Comparison of ENCODE assay signal across 22 cellular contexts in the genomic region with DNA sequence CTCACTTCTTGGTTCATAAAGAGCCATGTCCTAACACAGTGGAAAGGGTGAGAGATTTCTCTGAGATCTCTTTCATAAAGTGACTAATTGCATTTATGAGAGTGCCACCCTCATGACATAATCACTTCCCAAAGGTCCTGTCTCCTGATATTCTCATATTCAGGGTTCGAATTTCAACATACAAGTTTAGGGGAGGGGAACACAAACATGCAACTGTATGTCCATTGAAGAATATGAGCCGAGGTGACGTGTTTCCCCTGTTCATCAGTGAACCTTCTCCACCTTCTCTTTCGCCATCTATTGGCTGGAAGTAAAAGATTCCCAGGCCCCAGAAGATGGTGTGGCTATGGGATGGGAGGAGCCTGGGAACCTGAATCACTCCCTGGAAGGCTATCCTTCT.
DNase-seq lines count a peak whose midpoint lies in the region; ATAC-seq, FAIRE-seq and TF ChIP-seq lines count a peak whose summit lies in the region.
"Had no signal": no experiment of that assay in that cellular context is flagged by ENCODE, and none has a peak within 500 bp of the region (broad histone marks: within the 10 kb centered on the region; RNA-seq: fewer than 3 reads in every experiment).

No MANE protein-coding gene starts in this region.

- H2AK5ac ChIP-seq in H1 (ENCODE audit: low read depth, low read length) = no peak overlapping the region

- peak; percentile 25 to 32; a peak in 2 of 4 replicates for TF ChIP-seq RAD21 in H1 (IDR thresholded peaks at IDR 0.05 in 1 of 2, conservative IDR thresholded peaks at IDR 0.05 in 1 of 2; ENCODE audit: low read depth in 2 of 2, low read length in 2 of 2)

- no peak overlapping the region for H3K23ac ChIP-seq in H1 (ENCODE audit: insufficient read length)

- H3K79me2 ChIP-seq in H1 (ENCODE audit: control insufficient read depth in 1 of 2, insufficient read depth in 2 of 2, low read length in 2 of 2) = no peaks in the 10 kb centered on the region

- DNase-seq in EH (ENCODE audit: low read depth) = peak; percentile 19
- peak; percentile 54 for DNase-seq in NCI-H69 (lab: John Stamatoyannopoulos, UW)
- DNase-seq in H1 (ENCODE audit: low read depth in 1 of 2, low spot score in 2 of 2) = no peak
- no peak for DNase-seq in psoas muscle
- no peak for DNase-seq in stimulated activated naive CD4-positive, alpha-beta T cell (lab: John Stamatoyannopoulos, UW)
- no peak for DNase-seq in ACHN
- DNase-seq: activated CD4-positive, alpha-beta T cell treated with anti-CD3 and anti-CD28 coated beads for 4 hours; activated CD8-positive, alpha-beta memory T cell treated with anti-CD3 and anti-CD28 coated beads, Interleukin-2, amount 10 ng/mL, durations not matched to agents 7 days and 5 days; activated naive CD8-positive, alpha-beta T cell treated with anti-CD3 and anti-CD28 coated beads, Interleukin-2, amount 50 U/mL, for 24 hours; CD8-positive, alpha-beta T cell; erythroblast; NCI-H1436 treated with DMSO at 0.1 percent for 48 hours; NCI-H446; retina; SK-N-SH; stimulated activated naive B cell treated with anti-CD40 and anti-IgM and Interleukin-4, amounts not matched to agents 10 μg/mL and 1 μg/mL and 100 μg/mL, for 72 hours; transverse colon had no signal

- H2AFZ ChIP-seq in H1 (ENCODE audit: low read length) = no peak overlapping the region

- H4K5ac ChIP-seq in H1 (ENCODE audit: insufficient read length, low read depth, low read length) = no peak overlapping the region

- H3K56ac ChIP-seq in H1 (replicated peaks; ENCODE audit: insufficient read length, low read depth, low read length) = no peak overlapping the region

- TF ChIP-seq POLR2A in H1 (IDR thresholded peaks at IDR 0.05; ENCODE audit: control extremely low read depth in 1 of 2, low read depth in 2 of 2, low read length in 2 of 2) = no peak

- H4K20me1 ChIP-seq in H1 (replicated peaks in 1 of 2; ENCODE audit: control insufficient read depth in 1 of 2, insufficient read depth in 2 of 2, low read length in 2 of 2) = no peaks in the 10 kb centered on the region

- no peak overlapping the region for H2BK15ac ChIP-seq in H1 (ENCODE audit: low read length)

- no peak overlapping the region for H3K27ac ChIP-seq in 22Rv1
- H3K27ac ChIP-seq in H1 (ENCODE audit: low read depth, low read length) = no peak overlapping the region
- no peak overlapping the region for H3K27ac ChIP-seq in psoas muscle
- H3K27ac ChIP-seq: breast epithelium, neutrophil, transverse colon had no signal

- H3K9me3 ChIP-seq in H1 (ENCODE audit: insufficient read depth in 2 of 2, low read depth in 1 of 2, low read length in 1 of 2) = no peaks in the 10 kb centered on the region
- no peaks in the 10 kb centered on the region for H3K9me3 ChIP-seq in psoas muscle
- H3K9me3 ChIP-seq: breast epithelium, neutrophil, SK-N-SH, transverse colon had no signal

- TF ChIP-seq EP300 in H1 (IDR thresholded peaks at IDR 0.05; ENCODE audit: borderline replicate concordance in 1 of 2, low read depth in 2 of 2, low read length in 2 of 2) = no peak

- TF ChIP-seq CTCF in 22Rv1 (IDR thresholded peaks at IDR 0.05) = peak; percentile 34
- TF ChIP-seq CTCF in H1 (IDR thresholded peaks at IDR 0.05; ENCODE audit: control extremely low read depth in 1 of 3, insufficient read depth in 1 of 3, low read depth in 1 of 3, low read length in 3 of 3) = peak in 1 of 3 experiments; percentile 30; a peak in 2 of 4 replicates
- TF ChIP-seq CTCF in psoas muscle (IDR thresholded peaks at IDR 0.05) = no peak

- no peak for FAIRE-seq in H1 (lab: Jason Lieb, UNC)

- intact Hi-C loops in psoas muscle (cut with DNase I) = no loop called here

- in situ Hi-C loops in ACHN (cut with HindIII; ENCODE audit: low pct_ligation_motif_present, low pct_unique_long_range_greater_than_20kb, low sequenced_read_pairs) = no loop called here

- H2BK20ac ChIP-seq in H1 (ENCODE audit: low read length) = no peak overlapping the region

- H2BK12ac ChIP-seq in H1 (ENCODE audit: low read depth, low read length) = no peak overlapping the region

- H4K91ac ChIP-seq in H1 (replicated peaks; ENCODE audit: insufficient read length, low read length) = no peak overlapping the region

- POLR2A ChIA-PET in H1 (lab: Charles Lee; ENCODE audit: partially characterized antibody) = no interaction called here

- H3K4me1 ChIP-seq in H1 (replicated peaks in 1 of 4; ENCODE audit: control insufficient read depth in 3 of 4, insufficient read depth in 4 of 4, low read length in 3 of 4) = no peaks in the 10 kb centered on the region
- H3K4me1 ChIP-seq in psoas muscle = peaks cover 22% of the 10 kb centered on the region
- H3K4me1 ChIP-seq: breast epithelium had no signal

- H3K14ac ChIP-seq in H1 (ENCODE audit: insufficient read length) = no peak overlapping the region

- no peak overlapping the region for H2BK5ac ChIP-seq in H1 (ENCODE audit: low read depth, low read length)

- CTCF ChIA-PET in H1 (lab: Charles Lee; ENCODE audit: partially characterized antibody) = no interaction called here

- H3K23me2 ChIP-seq in H1 (ENCODE audit: low read depth, low read length) = no peaks in the 10 kb centered on the region

- H3K18ac ChIP-seq in H1 (ENCODE audit: extremely low read depth, low read length) = no peak overlapping the region

- no peak overlapping the region for H3K4me2 ChIP-seq in H1 (ENCODE audit: insufficient read depth in 1 of 2, low read depth in 2 of 2, low read length in 2 of 2)
- H3K4me2 ChIP-seq: SK-N-SH had no signal

- no peak overlapping the region for H2BK120ac ChIP-seq in H1 (replicated peaks; ENCODE audit: low read depth, low read length)

- H4K8ac ChIP-seq in H1 (ENCODE audit: extremely low read depth, insufficient read depth, low read length) = no peak overlapping the region

- no peaks in the 10 kb centered on the region for H3K27me3 ChIP-seq in H1 (replicated peaks in 1 of 4; ENCODE audit: control insufficient read depth in 3 of 4, extremely low read depth in 1 of 4, insufficient read depth in 3 of 4, low read length in 3 of 4)
- H3K27me3 ChIP-seq in psoas muscle (ENCODE audit: insufficient read depth in 3 of 3, low read length in 2 of 3) = no peaks in the 10 kb centered on the region
- H3K27me3 ChIP-seq: breast epithelium, neutrophil, transverse colon had no signal

- H3K9ac ChIP-seq in H1 (replicated peaks in 1 of 4; ENCODE audit: extremely low read depth in 1 of 4, low read depth in 3 of 4, low read length in 3 of 4) = no peak overlapping the region
- H3K9ac ChIP-seq: SK-N-SH had no signal

- H3K36me3 ChIP-seq in H1 (ENCODE audit: control insufficient read depth in 2 of 4, insufficient read depth in 4 of 4, low read length in 3 of 4) = no peaks in the 10 kb centered on the region
- H3K36me3 ChIP-seq in psoas muscle (ENCODE audit: insufficient read depth in 1 of 2, low read depth in 1 of 2) = no peaks in the 10 kb centered on the region
- H3K36me3 ChIP-seq: breast epithelium, neutrophil, transverse colon had no signal

- no peak overlapping the region for H3K4ac ChIP-seq in H1 (replicated peaks; ENCODE audit: insufficient read length, low read depth, low read length)

- H3K4me3 ChIP-seq in H1 (ENCODE audit: extremely low read depth in 1 of 4, insufficient read depth in 2 of 4, low read depth in 3 of 4, low read length in 4 of 4) (no peak overlapping the region), psoas muscle (no peak overlapping the region)
- H3K4me3 ChIP-seq: breast epithelium, transverse colon had no signal

- ATAC-seq in psoas muscle (no peak), HG02973 (IDR thresholded peaks at IDR 0.05; ENCODE audit: unreplicated experiment) (no peak)
- ATAC-seq: activated CD8-positive, alpha-beta memory T cell treated with anti-CD3 and anti-CD28 coated beads, Interleukin-2, amount 10 ng/mL, durations not matched to agents 7 days and 5 days; activated naive CD8-positive, alpha-beta T cell treated with anti-CD3 and anti-CD28 coated beads, Interleukin-2, amount 50 U/mL, for 24 hours; CD8-positive, alpha-beta T cell; left ventricle myocardium superior; stimulated activated naive B cell treated with anti-CD40 and anti-IgM and Interleukin-4, amounts not matched to agents 10 μg/mL and 1 μg/mL and 100 μg/mL, for 72 hours had no signal

- H3K79me1 ChIP-seq in H1 (ENCODE audit: low read depth, low read length) = no peaks in the 10 kb centered on the region

- 79% methylated on average over 4 of the region's 4 CpGs; no CpG with 5 or more reads in 1 of the 2 experiments for WGBS in H1 (ENCODE audit: extremely low coverage in 1 of 2, insufficient coverage in 1 of 2, insufficient read length in 1 of 2, insufficient replicate concordance in 2 of 2, low coverage in 1 of 2, low lambda C conversion rate in 2 of 2, missing lambda C conversion rate in 1 of 2), 2 experiments
- 85 to 92% (median 88%) methylated on average over 4 of the region's 4 CpGs for WGBS in psoas muscle, 3 donors

TF ChIP-seq in H1, 55 proteins besides CTCF, POLR2A, EP300 and RAD21 (continues in another document):
- TF ChIP-seq TEAD4 (IDR thresholded peaks at IDR 0.05; ENCODE audit: low read depth, low read length) = no peak
- TF ChIP-seq MAFK (IDR thresholded peaks at IDR 0.05; ENCODE audit: low read depth, low read length) = no peak
- no peak for TF ChIP-seq EGR1 (IDR thresholded peaks at IDR 0.05; ENCODE audit: borderline replicate concordance, low read depth, low read length)
- TF ChIP-seq EZH2 (IDR thresholded peaks at IDR 0.05; ENCODE audit: low read depth, low read length, severe bottlenecking) = no peak
- TF ChIP-seq POLR2AphosphoS5 (IDR thresholded peaks at IDR 0.05; ENCODE audit: low read depth, low read length) = no peak
- TF ChIP-seq SRF (IDR thresholded peaks at IDR 0.05; ENCODE audit: low read depth, low read length) = no peak
- no peak for TF ChIP-seq CEBPB (IDR thresholded peaks at IDR 0.05; ENCODE audit: low read depth, low read length)
- TF ChIP-seq SP4 (IDR thresholded peaks at IDR 0.05; ENCODE audit: low read length) = no peak
- TF ChIP-seq TAF7 (optimal IDR thresholded peaks at IDR 0.05; ENCODE audit: borderline replicate concordance, low read depth, low read length) = no peak
- TF ChIP-seq, protein P1, sequence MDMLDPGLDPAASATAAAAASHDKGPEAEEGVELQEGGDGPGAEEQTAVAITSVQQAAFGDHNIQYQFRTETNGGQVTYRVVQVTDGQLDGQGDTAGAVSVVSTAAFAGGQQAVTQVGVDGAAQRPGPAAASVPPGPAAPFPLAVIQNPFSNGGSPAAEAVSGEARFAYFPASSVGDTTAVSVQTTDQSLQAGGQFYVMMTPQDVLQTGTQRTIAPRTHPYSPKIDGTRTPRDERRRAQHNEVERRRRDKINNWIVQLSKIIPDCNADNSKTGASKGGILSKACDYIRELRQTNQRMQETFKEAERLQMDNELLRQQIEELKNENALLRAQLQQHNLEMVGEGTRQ (IDR thresholded peaks at IDR 0.05; ENCODE audit: low read length) = no peak
- TF ChIP-seq BACH1 (IDR thresholded peaks at IDR 0.05; ENCODE audit: low read length) = no peak
- TF ChIP-seq NANOG (IDR thresholded peaks at IDR 0.05; ENCODE audit: insufficient read depth, low read depth, low read length, poor library complexity, severe bottlenecking) = no peak
- TF ChIP-seq PHF8 (conservative IDR thresholded peaks at IDR 0.05; ENCODE audit: low read depth, low read length) = no peak
- no peak for TF ChIP-seq SP1 (IDR thresholded peaks at IDR 0.05; ENCODE audit: low read depth, low read length)
- TF ChIP-seq RFX5 (IDR thresholded peaks at IDR 0.05; ENCODE audit: borderline replicate concordance, low read depth, low read length) = no peak

Comparison
In these comparisons a context has a peak if more than half of its experiments do, and no peak if none do; other contexts are left out.
1. DNase-seq: peak in EH (single experiment) and NCI-H69 (single experiment); none in H1 (0 of 2), psoas muscle (0 of 2), stimulated activated naive CD4-positive, alpha-beta T cell (0 of 6) and ACHN (single experiment).